In genomic region chr16:83574388-83574787, GRCh38 we compare ENCODE assay signal across 16 cellular contexts.
DNase-seq lines count a peak whose midpoint lies in the region; ATAC-seq and TF ChIP-seq lines count a peak whose summit lies in the region.
"Had no signal": no experiment of that assay in that cellular context is flagged by ENCODE, and none has a peak within 500 bp of the region (broad histone marks: within the 10 kb centered on the region; RNA-seq: fewer than 3 reads in every experiment).

No MANE protein-coding gene starts in this region.

- H3K18ac ChIP-seq in mesendoderm (ENCODE audit: low read length), result no peak overlapping the region

- no peak overlapping the region for H2BK15ac ChIP-seq in mesendoderm (replicated peaks; ENCODE audit: low read depth)

- no peaks in the 10 kb centered on the region for H3K27me3 ChIP-seq in NT2/D1 (ENCODE audit: insufficient read depth, insufficient read length)
- H3K27me3 ChIP-seq in mesendoderm (ENCODE audit: insufficient read depth, low read length, poor library complexity), result no peaks in the 10 kb centered on the region

- H3K56ac ChIP-seq in mesendoderm (ENCODE audit: low read length), result no peak overlapping the region

- no peak for ATAC-seq in stimulated activated effector memory CD8-positive, alpha-beta T cell treated with anti-CD3 and anti-CD28 coated beads, Interleukin-12 subunit alpha, Interleukin-12 subunit beta, amount 100 ng/mL, for 72 hours
- ATAC-seq: activated CD8-positive, alpha-beta memory T cell treated with anti-CD3 and anti-CD28 coated beads, Interleukin-2, amount 10 ng/mL, durations not matched to agents 7 days and 5 days; activated naive CD4-positive, alpha-beta T cell treated with anti-CD3 and anti-CD28 coated beads, Interleukin-2, amount 50 U/mL, for 72 hours; GM12878; Panc1 had no signal

- H3K4me1 ChIP-seq in NT2/D1 (ENCODE audit: insufficient read depth, insufficient read length) (peaks cover 8% of the 10 kb centered on the region), mesendoderm (ENCODE audit: control insufficient read depth, low read depth, low read length) (no peaks in the 10 kb centered on the region)
- H3K4me1 ChIP-seq: stomach had no signal

- H3K36me3 ChIP-seq in NT2/D1 (ENCODE audit: insufficient read depth, insufficient read length, low read length) (no peaks in the 10 kb centered on the region), mesendoderm (ENCODE audit: control insufficient read depth, insufficient read depth, low read length) (no peaks in the 10 kb centered on the region)
- H3K36me3 ChIP-seq: stomach had no signal

- no peaks in the 10 kb centered on the region for H3K36me3 Mint-ChIP-seq in stimulated activated effector memory CD8-positive, alpha-beta T cell treated with anti-CD3 and anti-CD28 coated beads, Interleukin-12 subunit alpha, Interleukin-12 subunit beta, amount 100 ng/mL, for 72 hours
- H3K36me3 Mint-ChIP-seq: activated CD8-positive, alpha-beta memory T cell treated with anti-CD3 and anti-CD28 coated beads, Interleukin-2, amount 10 ng/mL, durations not matched to agents 7 days and 5 days; activated naive CD4-positive, alpha-beta T cell treated with anti-CD3 and anti-CD28 coated beads, Interleukin-2, amount 50 U/mL, for 72 hours had no signal

- TF ChIP-seq CTCF in epithelial cell of proximal tubule (conservative IDR thresholded peaks at IDR 0.05; ENCODE audit: low read depth, low read length), result no peak

- WGBS in mesendoderm (ENCODE audit: extremely low coverage, insufficient coverage, low lambda C conversion rate), result no CpG with 5 or more reads among the region's 6 CpGs

- no peak overlapping the region for H3K4me2 ChIP-seq in mesendoderm (ENCODE audit: low read length)

- H3K4me3 ChIP-seq in NT2/D1 (ENCODE audit: insufficient read length, low read depth) (no peak overlapping the region), epithelial cell of proximal tubule (ENCODE audit: low read depth, low read length) (no peak overlapping the region), mesendoderm (ENCODE audit: low read length) (no peak overlapping the region)
- H3K4me3 ChIP-seq: dorsolateral prefrontal cortex, GM12878, stomach had no signal

- H3K4me3 Mint-ChIP-seq in stimulated activated effector memory CD8-positive, alpha-beta T cell treated with anti-CD3 and anti-CD28 coated beads, Interleukin-12 subunit alpha, Interleukin-12 subunit beta, amount 100 ng/mL, for 72 hours, result no peak overlapping the region
- H3K4me3 Mint-ChIP-seq: activated CD8-positive, alpha-beta memory T cell treated with anti-CD3 and anti-CD28 coated beads, Interleukin-2, amount 10 ng/mL, durations not matched to agents 7 days and 5 days had no signal

- H3K4me1 Mint-ChIP-seq in stimulated activated effector memory CD8-positive, alpha-beta T cell treated with anti-CD3 and anti-CD28 coated beads, Interleukin-12 subunit alpha, Interleukin-12 subunit beta, amount 100 ng/mL, for 72 hours, result no peaks in the 10 kb centered on the region
- H3K4me1 Mint-ChIP-seq: activated CD8-positive, alpha-beta memory T cell treated with anti-CD3 and anti-CD28 coated beads, Interleukin-2, amount 10 ng/mL, durations not matched to agents 7 days and 5 days had no signal

- H3K4ac ChIP-seq in mesendoderm (ENCODE audit: low read depth, low read length), result no peak overlapping the region

- peaks cover 5% of the 10 kb centered on the region for H3K9me3 Mint-ChIP-seq in stimulated activated effector memory CD8-positive, alpha-beta T cell treated with anti-CD3 and anti-CD28 coated beads, Interleukin-12 subunit alpha, Interleukin-12 subunit beta, amount 100 ng/mL, for 72 hours

- H3K23ac ChIP-seq in mesendoderm (ENCODE audit: low read length), result no peak overlapping the region

- no peak for TF ChIP-seq POLR2A in erythroblast (IDR thresholded peaks at IDR 0.05; ENCODE audit: low read length)

- H3K79me1 ChIP-seq in mesendoderm (ENCODE audit: low read length), result no peaks in the 10 kb centered on the region

- no peak overlapping the region for H2BK5ac ChIP-seq in mesendoderm (ENCODE audit: low read length)

- H3K9me3 ChIP-seq in NT2/D1 (ENCODE audit: insufficient read depth, low read length), result no peaks in the 10 kb centered on the region

- H2AK5ac ChIP-seq in mesendoderm (ENCODE audit: low read length), result no peak overlapping the region

- H3K9ac ChIP-seq in NT2/D1 (ENCODE audit: insufficient read length, low read depth) (no peak overlapping the region), mesendoderm (ENCODE audit: low read length) (no peak overlapping the region)

- no peak overlapping the region for H2BK120ac ChIP-seq in mesendoderm (ENCODE audit: low read depth, low read length)

- H3K27ac ChIP-seq in mesendoderm (ENCODE audit: low read depth, low read length), result no peak overlapping the region
- H3K27ac ChIP-seq: dorsolateral prefrontal cortex, stomach had no signal

- H3K79me2 ChIP-seq in mesendoderm (ENCODE audit: control insufficient read depth, insufficient read depth, low read length), result no peaks in the 10 kb centered on the region

- no peak overlapping the region for H4K5ac ChIP-seq in mesendoderm (ENCODE audit: low read length)

- H4K8ac ChIP-seq in mesendoderm (ENCODE audit: low read depth, low read length), result no peak overlapping the region

- H3K27ac Mint-ChIP-seq in stimulated activated effector memory CD8-positive, alpha-beta T cell treated with anti-CD3 and anti-CD28 coated beads, Interleukin-12 subunit alpha, Interleukin-12 subunit beta, amount 100 ng/mL, for 72 hours, result no peak overlapping the region
- H3K27ac Mint-ChIP-seq: activated CD8-positive, alpha-beta memory T cell treated with anti-CD3 and anti-CD28 coated beads, Interleukin-2, amount 10 ng/mL, durations not matched to agents 7 days and 5 days; activated naive CD4-positive, alpha-beta T cell treated with anti-CD3 and anti-CD28 coated beads, Interleukin-2, amount 50 U/mL, for 72 hours; progenitor cell of endocrine pancreas had no signal

- DNase-seq in GM03348 (ENCODE audit: low spot score) (peak; percentile 44), NT2/D1 (ENCODE audit: low read depth, low spot score) (peak; percentile 70), epithelial cell of proximal tubule (ENCODE audit: low read depth) (peak; percentile 84), mesendoderm (peak; percentile 87), erythroblast (lab: John Stamatoyannopoulos, UW) (no peak), NCI-H187 treated with DMSO at 0.1 percent for 48 hours (lab: John Stamatoyannopoulos, UW) (no peak)
- DNase-seq in stimulated activated effector memory CD8-positive, alpha-beta T cell treated with anti-CD3 and anti-CD28 coated beads, Interleukin-12 subunit alpha, Interleukin-12 subunit beta, amount 100 ng/mL, for 72 hours (ENCODE audit: low spot score in 2 of 2), result no peak
- DNase-seq in stimulated activated naive CD4-positive, alpha-beta T cell (lab: John Stamatoyannopoulos, UW), result no peak
- DNase-seq: activated CD8-positive, alpha-beta memory T cell treated with anti-CD3 and anti-CD28 coated beads, Interleukin-2, amount 10 ng/mL, durations not matched to agents 7 days and 5 days; dorsolateral prefrontal cortex; stimulated activated CD4-positive, alpha-beta T cell treated with anti-CD3 and anti-CD28 coated beads, Interleukin-4, amount 100 ng/mL, for 1 hour; stomach had no signal

Comparison
In these comparisons a context has a peak if more than half of its experiments do, and no peak if none do; other contexts are left out.
1. DNase-seq: peak in GM03348 (single experiment), NT2/D1 (single experiment), epithelial cell of proximal tubule (single experiment) and mesendoderm (single experiment); none in erythroblast (0 of 2), NCI-H187 treated with DMSO at 0.1 percent for 48 hours (single experiment), stimulated activated effector memory CD8-positive, alpha-beta T cell treated with anti-CD3 and anti-CD28 coated beads, Interleukin-12 subunit alpha, Interleukin-12 subunit beta, amount 100 ng/mL, for 72 hours (0 of 2) and stimulated activated naive CD4-positive, alpha-beta T cell (0 of 6).